Comparison of ENCODE assay signal across 1 cellular context in the genomic region with DNA sequence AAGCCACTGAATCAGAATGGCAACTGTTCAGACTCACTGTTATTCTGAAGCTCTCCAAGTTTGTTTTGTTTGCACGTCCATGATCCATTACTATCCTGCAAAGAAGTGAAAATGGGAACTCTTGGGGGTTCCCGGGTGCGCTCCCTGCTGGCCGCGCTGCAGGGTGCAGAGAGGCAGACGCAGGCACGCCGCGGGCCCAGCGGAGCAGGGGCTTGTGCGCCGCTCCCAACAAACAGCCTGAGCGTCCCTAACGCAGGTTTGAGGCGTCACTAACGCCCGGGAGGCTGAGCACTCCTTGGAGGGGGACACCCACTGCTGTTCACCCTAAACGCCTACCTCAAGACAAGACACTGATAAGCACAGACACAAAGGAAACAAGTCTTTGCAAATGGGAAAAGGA.
A peak's percentile ranks its signal among the peaks of the same experiment; 100 is the strongest.
TF ChIP-seq lines count a peak whose summit lies in the region.

No MANE protein-coding gene starts in this region.

TF ChIP-seq in H1, 55 proteins besides CTCF, POLR2A, EP300 and RAD21:
- no peak for TF ChIP-seq SRF (IDR thresholded peaks at IDR 0.05; ENCODE audit: low read depth, low read length)
- TF ChIP-seq SUZ12 (IDR thresholded peaks at IDR 0.05; ENCODE audit: low read length) = no peak
- TF ChIP-seq FOSL1 (IDR thresholded peaks at IDR 0.05; ENCODE audit: insufficient read depth, low read depth, low read length) = no peak
- 0 out of 2 replicates have a peak, but pooled peaks have one; percentile 22 for TF ChIP-seq CREB1 (IDR thresholded peaks at IDR 0.05)
- 0 out of 4 replicates have a peak, but pooled peaks of 1 of the 2 experiments have one; percentile 12 for TF ChIP-seq HDAC2 (IDR thresholded peaks at IDR 0.05; ENCODE audit: borderline replicate concordance in 1 of 2, low read depth in 2 of 2, low read length in 2 of 2)
- TF ChIP-seq BCL11A (IDR thresholded peaks at IDR 0.05; ENCODE audit: low read depth in 2 of 2, low read length in 2 of 2) = no peak
- TF ChIP-seq RXRA (IDR thresholded peaks at IDR 0.05; ENCODE audit: insufficient read depth, low read depth, low read length) = 0 out of 2 replicates have a peak, but pooled peaks have one; percentile 15
- no peak for TF ChIP-seq CBX5 (IDR thresholded peaks at IDR 0.05; ENCODE audit: low read depth, low read length)
- no peak for TF ChIP-seq KDM4A (IDR thresholded peaks at IDR 0.05; ENCODE audit: low read depth, low read length, severe bottlenecking)
- peak; percentile 62; the same call in 1 of the 2 replicates for TF ChIP-seq POLR2AphosphoS5 (IDR thresholded peaks at IDR 0.05; ENCODE audit: low read depth, low read length)
TF ChIP-seq in H1: peak in this region for 4.
